ENCODE assay signal across 18 cellular contexts in genomic region chr2:158665536-158666302, GRCh38.
DNase-seq lines count a peak whose midpoint lies in the region; ATAC-seq and TF ChIP-seq lines count a peak whose summit lies in the region.
"Had no signal": no experiment of that assay in that cellular context is flagged by ENCODE, and none has a peak within 500 bp of the region (broad histone marks: within the 10 kb centered on the region; RNA-seq: fewer than 3 reads in every experiment).

No MANE protein-coding gene starts in this region.

- in situ Hi-C loops in mammary epithelial cell (cut with MboI; ENCODE audit: low sequenced_read_pairs in 2 of 2): no loop called here

- POLR2A ChIA-PET in MCF 10A (lab: Yijun Ruan, JAX): interaction anchor here (0.6 to 0.8 kb wide), 2 partner anchors 13 to 46 kb away, joined by 3 to 4 read pairs; no protein-coding TSS in a partner anchor

- H3K27me3 Mint-ChIP-seq in MCF 10A (ENCODE audit: insufficient read depth, unreplicated experiment): no peaks in the 10 kb centered on the region
- no peaks in the 10 kb centered on the region for H3K27me3 Mint-ChIP-seq in activated T-helper 1 cell treated with anti-CD3 and anti-CD28 coated beads, Interleukin-12 subunit alpha, Interleukin-12 subunit beta, Interleukin-2, Interleukin-4 antibody, amounts not matched to agents 30 ng/mL and 10 ng/mL and 1 ng/mL, durations not matched to agents 14 hours and 24 hours and 36 hours (ENCODE audit: insufficient read depth)
- H3K27me3 Mint-ChIP-seq: activated CD8-positive, alpha-beta T cell treated with anti-CD3 and anti-CD28 coated beads for 36 hours; naive thymus-derived CD4-positive, alpha-beta T cell; stimulated activated naive CD8-positive, alpha-beta T cell treated with anti-CD3 and anti-CD28 coated beads, Interleukin-15, Interleukin-2, amounts not matched to agents 100 ng/mL and 50 ng/mL, for 24 hours had no signal

- H3K36me3 Mint-ChIP-seq in MCF 10A (ENCODE audit: insufficient read depth, unreplicated experiment): peaks cover 40% of the 10 kb centered on the region
- H3K36me3 Mint-ChIP-seq in activated T-helper 1 cell treated with anti-CD3 and anti-CD28 coated beads, Interleukin-12 subunit alpha, Interleukin-12 subunit beta, Interleukin-2, Interleukin-4 antibody, amounts not matched to agents 30 ng/mL and 10 ng/mL and 1 ng/mL, durations not matched to agents 14 hours and 24 hours and 36 hours (ENCODE audit: low read depth): peaks cover 2% of the 10 kb centered on the region

- H3K9ac ChIP-seq in mammary epithelial cell (ENCODE audit: insufficient read depth, low read length) (no peak overlapping the region), fibroblast of lung (ENCODE audit: insufficient read depth, low read length) (no peak overlapping the region), subcutaneous abdominal adipose tissue (ENCODE audit: low read length in 5 of 5) (no peak overlapping the region)

- CTCF ChIA-PET in MCF 10A (lab: Yijun Ruan, JAX) (interaction anchor here (3.5 kb wide), 1 partner anchor 80 kb away, joined by 20 read pairs; no protein-coding TSS in a partner anchor), mammary epithelial cell (lab: Charles Lee; ENCODE audit: low non-redundant PET) (no interaction called here)

- 53% methylated on average over 5 of the region's 5 CpGs for WGBS in mammary epithelial cell (ENCODE audit: low coverage, missing lambda C conversion rate)

- H4K20me1 ChIP-seq in mammary epithelial cell (ENCODE audit: insufficient read depth, low read length): no peaks in the 10 kb centered on the region
- H4K20me1 ChIP-seq in fibroblast of lung (ENCODE audit: control insufficient read depth, extremely low read depth, insufficient read depth, low read length): no peaks in the 10 kb centered on the region

- H3K4me3 ChIP-seq in mammary epithelial cell (replicated peaks in 1 of 3; ENCODE audit: insufficient read depth in 1 of 3, low read depth in 2 of 3, low read length in 3 of 3) (no peak overlapping the region), fibroblast of lung (replicated peaks in 1 of 4; ENCODE audit: control extremely low read depth in 1 of 4, insufficient read depth in 1 of 4, low read depth in 3 of 4, low read length in 4 of 4) (no peak overlapping the region), subcutaneous abdominal adipose tissue (ENCODE audit: low read depth in 1 of 5, low read length in 5 of 5) (no peak overlapping the region)
- H3K4me3 ChIP-seq: HAP-1, PC-9, SK-N-MC, uterus had no signal

- no peaks in the 10 kb centered on the region for H3K4me1 Mint-ChIP-seq in MCF 10A (ENCODE audit: insufficient read depth, unreplicated experiment)
- H3K4me1 Mint-ChIP-seq in activated T-helper 1 cell treated with anti-CD3 and anti-CD28 coated beads, Interleukin-12 subunit alpha, Interleukin-12 subunit beta, Interleukin-2, Interleukin-4 antibody, amounts not matched to agents 30 ng/mL and 10 ng/mL and 1 ng/mL, durations not matched to agents 14 hours and 24 hours and 36 hours (ENCODE audit: low read depth): no peaks in the 10 kb centered on the region
- H3K4me1 Mint-ChIP-seq: naive thymus-derived CD4-positive, alpha-beta T cell had no signal

- no peak overlapping the region for H2AFZ ChIP-seq in mammary epithelial cell (ENCODE audit: low read depth, low read length)
- no peak overlapping the region for H2AFZ ChIP-seq in fibroblast of lung (ENCODE audit: low read length)
- H2AFZ ChIP-seq: PC-9 had no signal

- H3K27ac ChIP-seq in mammary epithelial cell (ENCODE audit: insufficient read depth, low read depth, low read length): no peak overlapping the region
- H3K27ac ChIP-seq in fibroblast of lung (ENCODE audit: insufficient read depth, low read length): peak overlapping the region; percentile 64
- peak overlapping the region; percentile 66 for H3K27ac ChIP-seq in subcutaneous abdominal adipose tissue (ENCODE audit: low read depth, low read length)
- H3K27ac ChIP-seq: PC-9, SK-N-MC had no signal

- intact Hi-C loops in MCF 10A (cut with micrococcal nuclease): no loop called here
- intact Hi-C loops in mammary epithelial cell (cut with micrococcal nuclease): loop anchor here (5.0 kb wide), 2 partner anchors 67 to 82 kb away; no protein-coding TSS in a partner anchor
- intact Hi-C loops in activated T-helper 1 cell treated with anti-CD3 and anti-CD28 coated beads, Interleukin-12 subunit alpha, Interleukin-12 subunit beta, Interleukin-2, Interleukin-4 antibody, amounts not matched to agents 30 ng/mL and 10 ng/mL and 1 ng/mL, durations not matched to agents 14 hours and 24 hours and 36 hours (cut with micrococcal nuclease): no loop called here

- H3K4me1 ChIP-seq in mammary epithelial cell (ENCODE audit: insufficient read depth, low read length) (peaks cover 15% of the 10 kb centered on the region), fibroblast of lung (ENCODE audit: control insufficient read depth, extremely low read depth, insufficient read depth, low read length) (peaks cover 24% of the 10 kb centered on the region), subcutaneous abdominal adipose tissue (ENCODE audit: control insufficient read depth in 5 of 5, insufficient read depth in 5 of 5, low read length in 5 of 5) (peaks cover 4 to 62% (median 18%) of the 10 kb centered on the region in 5 donors)
- H3K4me1 ChIP-seq: HAP-1, uterus had no signal

- dilution Hi-C loops in mammary epithelial cell (cut with HindIII; ENCODE audit: low sequenced_read_pairs): no loop called here

- H3K4me3 Mint-ChIP-seq in MCF 10A (ENCODE audit: unreplicated experiment): no peak overlapping the region
- H3K4me3 Mint-ChIP-seq in activated T-helper 1 cell treated with anti-CD3 and anti-CD28 coated beads, Interleukin-12 subunit alpha, Interleukin-12 subunit beta, Interleukin-2, Interleukin-4 antibody, amounts not matched to agents 30 ng/mL and 10 ng/mL and 1 ng/mL, durations not matched to agents 14 hours and 24 hours and 36 hours: no peak overlapping the region
- H3K4me3 Mint-ChIP-seq: activated CD8-positive, alpha-beta T cell treated with anti-CD3 and anti-CD28 coated beads for 36 hours; naive thymus-derived CD4-positive, alpha-beta T cell; stimulated activated naive CD8-positive, alpha-beta T cell treated with anti-CD3 and anti-CD28 coated beads, Interleukin-15, Interleukin-2, amounts not matched to agents 100 ng/mL and 50 ng/mL, for 24 hours had no signal

- H3K79me2 ChIP-seq in mammary epithelial cell (ENCODE audit: insufficient read depth, low read length): no peaks in the 10 kb centered on the region
- no peaks in the 10 kb centered on the region for H3K79me2 ChIP-seq in fibroblast of lung (ENCODE audit: control insufficient read depth, insufficient read depth, low read length)

- no peaks in the 10 kb centered on the region for H3K9me3 ChIP-seq in mammary epithelial cell (replicated peaks; ENCODE audit: insufficient read depth, low read length)
- no peaks in the 10 kb centered on the region for H3K9me3 ChIP-seq in fibroblast of lung (ENCODE audit: control insufficient read depth, insufficient read depth, low read depth, low read length)
- H3K9me3 ChIP-seq in subcutaneous abdominal adipose tissue (ENCODE audit: control insufficient read depth in 5 of 5, low read length in 5 of 5): no peaks in the 10 kb centered on the region
- H3K9me3 ChIP-seq: HAP-1, uterus had no signal

- DNase-seq in MCF 10A (ENCODE audit: unreplicated experiment) (peak; percentile 12), mammary epithelial cell (no peak), fibroblast of lung (ENCODE audit: low read depth in 2 of 2) (peak; percentile 52 to 75), AG20443 (ENCODE audit: low spot score) (no peak)
- DNase-seq in activated T-helper 1 cell treated with anti-CD3 and anti-CD28 coated beads, Interleukin-12 subunit alpha, Interleukin-12 subunit beta, Interleukin-2, Interleukin-4 antibody, amounts not matched to agents 30 ng/mL and 10 ng/mL and 1 ng/mL, durations not matched to agents 14 hours and 24 hours and 36 hours (ENCODE audit: low spot score): no peak
- DNase-seq: activated CD8-positive, alpha-beta T cell treated with anti-CD3 and anti-CD28 coated beads for 36 hours; foreskin melanocyte; MV-4-11; naive thymus-derived CD4-positive, alpha-beta T cell; PC-9; uterus had no signal

- TF ChIP-seq CTCF in MCF 10A (IDR thresholded peaks at IDR 0.05; ENCODE audit: unreplicated experiment) (no peak), mammary epithelial cell (conservative IDR thresholded peaks at IDR 0.05 in 1 of 2, IDR thresholded peaks at IDR 0.05 in 1 of 2; ENCODE audit: extremely low read depth in 1 of 2, insufficient read depth in 1 of 2, low read depth in 1 of 2, low read length in 2 of 2) (no peak), fibroblast of lung (conservative IDR thresholded peaks at IDR 0.05 in 1 of 2, IDR thresholded peaks at IDR 0.05 in 1 of 2; ENCODE audit: low read depth in 1 of 2, low read length in 2 of 2) (no peak)

- BruUV-seq in MCF 10A (replicated peaks; lab: Mats Ljungman, UMichigan) (no TSS peak), mammary epithelial cell (replicated peaks; lab: Mats Ljungman, UMichigan) (no TSS peak)

- H3K9me3 Mint-ChIP-seq in MCF 10A (ENCODE audit: unreplicated experiment): no peaks in the 10 kb centered on the region
- H3K9me3 Mint-ChIP-seq in activated T-helper 1 cell treated with anti-CD3 and anti-CD28 coated beads, Interleukin-12 subunit alpha, Interleukin-12 subunit beta, Interleukin-2, Interleukin-4 antibody, amounts not matched to agents 30 ng/mL and 10 ng/mL and 1 ng/mL, durations not matched to agents 14 hours and 24 hours and 36 hours: no peaks in the 10 kb centered on the region
- H3K9me3 Mint-ChIP-seq: activated CD8-positive, alpha-beta T cell treated with anti-CD3 and anti-CD28 coated beads for 36 hours; stimulated activated naive CD8-positive, alpha-beta T cell treated with anti-CD3 and anti-CD28 coated beads, Interleukin-15, Interleukin-2, amounts not matched to agents 100 ng/mL and 50 ng/mL, for 24 hours had no signal

- H3K36me3 ChIP-seq in mammary epithelial cell (ENCODE audit: insufficient read depth, low read length) (peaks cover 18% of the 10 kb centered on the region), fibroblast of lung (ENCODE audit: control insufficient read depth, insufficient read depth, low read length) (peaks cover 14% of the 10 kb centered on the region), subcutaneous abdominal adipose tissue (ENCODE audit: control insufficient read depth in 5 of 5, insufficient read depth in 5 of 5, low read length in 5 of 5) (peaks cover 0 to 46% (median 37%) of the 10 kb centered on the region in 5 donors)
- H3K36me3 ChIP-seq: uterus had no signal

- H3K4me2 ChIP-seq in mammary epithelial cell (ENCODE audit: insufficient read depth, low read depth, low read length) (no peak overlapping the region), fibroblast of lung (ENCODE audit: extremely low read depth, insufficient read depth, low read length) (peak overlapping the region; percentile 84)
- H3K4me2 ChIP-seq: PC-9 had no signal

- ATAC-seq in SK-N-SH treated with all-trans-retinoic acid at 6 μM for 48 hours: peak; percentile 51
- no peak for ATAC-seq in GM21367 (IDR thresholded peaks at IDR 0.05; ENCODE audit: unreplicated experiment)
- ATAC-seq: activated CD8-positive, alpha-beta T cell treated with anti-CD3 and anti-CD28 coated beads for 36 hours; HepG2; naive thymus-derived CD4-positive, alpha-beta T cell had no signal

- no peak overlapping the region for H3K27ac Mint-ChIP-seq in MCF 10A (ENCODE audit: low read depth, unreplicated experiment)
- no peak overlapping the region for H3K27ac Mint-ChIP-seq in activated T-helper 1 cell treated with anti-CD3 and anti-CD28 coated beads, Interleukin-12 subunit alpha, Interleukin-12 subunit beta, Interleukin-2, Interleukin-4 antibody, amounts not matched to agents 30 ng/mL and 10 ng/mL and 1 ng/mL, durations not matched to agents 14 hours and 24 hours and 36 hours
- H3K27ac Mint-ChIP-seq: activated CD8-positive, alpha-beta T cell treated with anti-CD3 and anti-CD28 coated beads for 36 hours; naive thymus-derived CD4-positive, alpha-beta T cell; stimulated activated naive CD8-positive, alpha-beta T cell treated with anti-CD3 and anti-CD28 coated beads, Interleukin-15, Interleukin-2, amounts not matched to agents 100 ng/mL and 50 ng/mL, for 24 hours had no signal

- H3K27me3 ChIP-seq in mammary epithelial cell (ENCODE audit: insufficient read depth, low read length) (no peaks in the 10 kb centered on the region), fibroblast of lung (ENCODE audit: control insufficient read depth, insufficient read depth, low read length) (no peaks in the 10 kb centered on the region), subcutaneous abdominal adipose tissue (ENCODE audit: control insufficient read depth in 5 of 5, insufficient read depth in 4 of 5, low read length in 5 of 5) (no peaks in the 10 kb centered on the region)
- H3K27me3 ChIP-seq: uterus had no signal

Comparison
In these comparisons a context has a peak if more than half of its experiments do, and no peak if none do; other contexts are left out.
1. DNase-seq: peak in MCF 10A (single experiment) and fibroblast of lung (2 of 2); none in mammary epithelial cell (single experiment), AG20443 (single experiment) and activated T-helper 1 cell treated with anti-CD3 and anti-CD28 coated beads, Interleukin-12 subunit alpha, Interleukin-12 subunit beta, Interleukin-2, Interleukin-4 antibody, amounts not matched to agents 30 ng/mL and 10 ng/mL and 1 ng/mL, durations not matched to agents 14 hours and 24 hours and 36 hours (single experiment).